ENCODE assay signal across 8 cellular contexts in the genomic region with DNA sequence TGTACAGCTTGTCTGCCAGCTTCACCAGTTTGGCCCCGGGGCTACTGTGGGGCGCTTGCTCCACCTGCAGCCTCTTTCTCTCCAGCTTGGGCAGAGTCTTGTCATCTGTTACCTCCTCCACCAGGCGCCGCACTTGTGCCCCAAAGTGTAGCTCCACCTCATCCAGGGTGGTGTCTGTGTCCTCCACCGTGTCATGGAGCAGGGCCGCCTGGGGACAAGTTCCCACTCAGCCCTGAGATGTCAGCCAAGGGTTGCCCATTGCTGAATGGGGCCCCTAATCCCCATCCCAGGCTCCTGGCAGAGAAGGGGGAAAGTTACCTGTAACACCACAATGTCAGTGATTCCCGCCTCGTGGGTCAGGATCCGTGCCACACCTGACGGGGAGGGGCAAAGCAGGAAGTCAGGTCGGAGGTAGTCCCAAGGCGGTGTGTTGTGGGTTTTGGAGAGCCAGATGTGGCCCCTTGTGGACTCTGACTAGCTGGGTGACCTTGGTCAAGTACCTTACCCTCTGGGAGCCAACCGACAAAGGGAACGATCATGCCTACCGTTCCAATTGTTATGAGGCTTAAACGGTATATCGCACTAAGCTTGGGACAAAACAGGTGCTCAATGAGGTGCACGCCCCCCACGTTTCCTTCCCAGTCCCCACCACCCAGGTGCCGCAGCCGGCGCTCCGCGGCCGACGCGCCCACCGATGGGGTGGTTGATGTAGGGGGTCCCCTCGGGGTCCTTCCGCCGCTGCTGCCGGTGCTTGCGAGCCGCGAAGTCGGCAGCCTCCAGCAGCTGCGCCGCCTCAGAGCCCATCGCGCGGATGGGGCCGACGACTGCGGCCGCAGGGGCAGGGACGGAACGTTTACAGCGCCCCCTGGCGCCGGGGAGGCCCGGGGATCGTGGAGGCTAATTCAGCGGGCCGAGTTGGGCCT. TPM values are rescaled to one million over a fixed set of nuclear protein-coding genes. Genes with fewer than 3 reads are reported as not detected.
DNase-seq lines count a peak whose midpoint lies in the region; ATAC-seq, FAIRE-seq and TF ChIP-seq lines count a peak whose summit lies in the region.

A gene with protein sequence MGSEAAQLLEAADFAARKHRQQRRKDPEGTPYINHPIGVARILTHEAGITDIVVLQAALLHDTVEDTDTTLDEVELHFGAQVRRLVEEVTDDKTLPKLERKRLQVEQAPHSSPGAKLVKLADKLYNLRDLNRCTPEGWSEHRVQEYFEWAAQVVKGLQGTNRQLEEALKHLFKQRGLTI (minus strand): TSS at position 813 of the 923 bp plus-strand sequence. CDS start 9 bp downstream, at position 804.

- H3K36me3 Mint-ChIP-seq in activated CD4-positive, alpha-beta T cell treated with anti-CD3 and anti-CD28 coated beads, Interleukin-2, amount 10 ng/mL, durations not matched to agents 24 days and 14 days (ENCODE audit: low read depth): peaks cover 13% of the 10 kb centered on the region

- peak; percentile 47 for ATAC-seq in HG03442 (IDR thresholded peaks at IDR 0.05; ENCODE audit: unreplicated experiment)
- ATAC-seq in left lung: peak; percentile 67

- H3K9me3 Mint-ChIP-seq in activated CD4-positive, alpha-beta T cell treated with anti-CD3 and anti-CD28 coated beads, Interleukin-2, amount 10 ng/mL, durations not matched to agents 24 days and 14 days: no peaks in the 10 kb centered on the region

- H3K4me3 Mint-ChIP-seq in activated CD4-positive, alpha-beta T cell treated with anti-CD3 and anti-CD28 coated beads, Interleukin-2, amount 10 ng/mL, durations not matched to agents 24 days and 14 days: peak within 1 kb of the TSS; percentile 99

- H3K27me3 ChIP-seq in BJ (ENCODE audit: control insufficient read depth, insufficient read depth, low read length): no peaks in the 10 kb centered on the region
- H3K27me3 ChIP-seq in left lung: no peaks in the 10 kb centered on the region

- H3K4me3 ChIP-seq in BJ (ENCODE audit: low read depth, low read length): peak within 1 kb of the TSS; percentile 65
- peak within 1 kb of the TSS; percentile 57 to 69 for H3K4me3 ChIP-seq in left lung

- peak; percentile 94 for TF ChIP-seq CTCF in BJ (IDR thresholded peaks at IDR 0.05; ENCODE audit: insufficient read depth, low read depth, low read length)
- peak; percentile 95 to 99 for TF ChIP-seq CTCF in left lung (IDR thresholded peaks at IDR 0.05)

- peaks cover 49% of the 10 kb centered on the region for H3K4me1 Mint-ChIP-seq in activated CD4-positive, alpha-beta T cell treated with anti-CD3 and anti-CD28 coated beads, Interleukin-2, amount 10 ng/mL, durations not matched to agents 24 days and 14 days

- H3K9me3 ChIP-seq in left lung: no peaks in the 10 kb centered on the region

- peak within 1 kb of the TSS; percentile 90 to 96 for H3K27ac ChIP-seq in left lung

- H3K36me3 ChIP-seq in BJ (ENCODE audit: control insufficient read depth, insufficient read depth, low read length) (peaks cover 1% of the 10 kb centered on the region; the same call in 1 of the 2 replicates), left lung (no peaks in the 10 kb centered on the region)

- intact Hi-C loops in activated CD4-positive, alpha-beta T cell treated with anti-CD3 and anti-CD28 coated beads, Interleukin-2, amount 10 ng/mL, durations not matched to agents 24 days and 14 days (cut with micrococcal nuclease): loop anchor here (1.0 to 10.0 kb wide), 7 partner anchors 60 to 1597 kb away; partner anchors contain the start of genes CIB1, IQGAP1, POLG and PRC1
- intact Hi-C loops in left lung (cut with DNase I): no loop called here

- no peak for DNase-seq in BJ (ENCODE audit: low read depth)
- peak; percentile 65 for DNase-seq in GM19239 (ENCODE audit: insufficient read length, low spot score)
- DNase-seq in NCI-H524 treated with DMSO at 0.1 percent for 48 hours (lab: John Stamatoyannopoulos, UW): peak; percentile 60
- peak; percentile 98 for DNase-seq in activated CD4-positive, alpha-beta T cell treated with anti-CD3 and anti-CD28 coated beads, Interleukin-2, amount 10 ng/mL, durations not matched to agents 24 days and 14 days
- peak; percentile 76 for DNase-seq in dedifferentiated amniotic fluid mesenchymal stem cell (ENCODE audit: extremely low spot score)
- peak; percentile 91 to 100 for DNase-seq in left lung
- DNase-seq in stimulated activated CD4-positive, alpha-beta T cell treated with anti-CD3 and anti-CD28 coated beads, Interleukin-2, amount 100 ng/mL, for 48 hours: peak; percentile 96 to 97

- peak; percentile 69 for FAIRE-seq in GM19239 (lab: Jason Lieb, UNC)

- CTCF ChIA-PET in BJ (lab: Yijun Ruan, JAX): interaction anchor here (0.6 to 7.1 kb wide), 39 partner anchors 8 to 1363 kb away, joined by 3 to 94 read pairs (median 4); partner anchors contain the start of genes FES, MAN2A2 and RCCD1

- H3K4me1 ChIP-seq in left lung: peaks cover 36 to 81% of the 10 kb centered on the region in 2 donors

- no peaks in the 10 kb centered on the region for H3K27me3 Mint-ChIP-seq in activated CD4-positive, alpha-beta T cell treated with anti-CD3 and anti-CD28 coated beads, Interleukin-2, amount 10 ng/mL, durations not matched to agents 24 days and 14 days

- POLR2A ChIA-PET in BJ (lab: Charles Lee): interaction anchor here (0.6 kb wide), 1 partner anchor 101 kb away, joined by 3 read pairs; no protein-coding TSS in a partner anchor

- H3K27ac Mint-ChIP-seq in activated CD4-positive, alpha-beta T cell treated with anti-CD3 and anti-CD28 coated beads, Interleukin-2, amount 10 ng/mL, durations not matched to agents 24 days and 14 days: peak within 1 kb of the TSS; percentile 99

RNA-seq across cellular contexts. Expression of the gene that starts here (rescaled TPM):
- polyA plus RNA-seq in BJ (2011; rRNA removed): 12.3 and 12.4 TPM in 2 replicates
- polyA minus RNA-seq in BJ (2011; rRNA and poly(A)+ RNA removed): 6.0 and 6.8 TPM in 2 replicates
- 36.3 and 39.9 TPM in 2 replicates for total RNA-seq in activated CD4-positive, alpha-beta T cell treated with anti-CD3 and anti-CD28 coated beads, Interleukin-2, amount 10 ng/mL, durations not matched to agents 24 days and 14 days
- total RNA-seq in left lung: 10 to 100 TPM; 12.4 to 13.5 TPM
